Comparison of ENCODE assay signal across 20 cellular contexts in genomic region chr5:155947394-155948062, GRCh38.
"Had no signal": no experiment of that assay in that cellular context is flagged by ENCODE, and none has a peak within 500 bp of the region (broad histone marks: within the 10 kb centered on the region; RNA-seq: fewer than 3 reads in every experiment).

No MANE protein-coding gene starts in this region.

- H3K9me3 ChIP-seq: ascending aorta, ovary, prostate gland, vagina had no signal

- DNase-seq: activated CD4-positive, alpha-beta T cell treated with anti-CD3 and anti-CD28 coated beads for 1 hour; activated CD4-positive, alpha-beta T cell treated with anti-CD3 and anti-CD28 coated beads, Interleukin-2, amount 50 U/mL, for 1 hour; activated gamma-delta T cell treated with Interleukin-2 at 50 U/mL for 16 hours; activated T-cell treated with anti-CD3 and anti-CD28 coated beads, Interleukin-2, amount 50 U/mL, for 1 hour; brain microvascular endothelial cell; caudate nucleus; effector CD4-positive, alpha-beta T cell; foreskin melanocyte; left ventricle myocardium superior; mammary epithelial cell; natural killer cell; ovary; right cardiac atrium; stimulated activated CD4-positive, alpha-beta T cell treated with anti-CD3 and anti-CD28 coated beads, Interleukin-2, amount 100 ng/mL, for 24 hours; WERI-Rb-1 had no signal

- H3K36me3 ChIP-seq: ascending aorta, brain microvascular endothelial cell, ovary, prostate gland, vagina, WERI-Rb-1 had no signal

- H3K27ac ChIP-seq: ascending aorta, brain microvascular endothelial cell, ovary, prostate gland, skin epidermis, vagina, WERI-Rb-1 had no signal

- H3K4me1 ChIP-seq: ascending aorta, prostate gland, vagina had no signal

- ATAC-seq: left ventricle myocardium superior; natural killer cell; right cardiac atrium; stimulated activated memory B cell treated with anti-CD40 and anti-IgM and Interleukin-4, amounts not matched to agents 10 μg/mL and 1 μg/mL and 100 μg/mL, for 72 hours had no signal

- H3K4me3 ChIP-seq: ascending aorta, ovary, prostate gland, skin epidermis, vagina had no signal

- H3K27me3 ChIP-seq: ascending aorta, brain microvascular endothelial cell, ovary, vagina had no signal
